In the genomic region with DNA sequence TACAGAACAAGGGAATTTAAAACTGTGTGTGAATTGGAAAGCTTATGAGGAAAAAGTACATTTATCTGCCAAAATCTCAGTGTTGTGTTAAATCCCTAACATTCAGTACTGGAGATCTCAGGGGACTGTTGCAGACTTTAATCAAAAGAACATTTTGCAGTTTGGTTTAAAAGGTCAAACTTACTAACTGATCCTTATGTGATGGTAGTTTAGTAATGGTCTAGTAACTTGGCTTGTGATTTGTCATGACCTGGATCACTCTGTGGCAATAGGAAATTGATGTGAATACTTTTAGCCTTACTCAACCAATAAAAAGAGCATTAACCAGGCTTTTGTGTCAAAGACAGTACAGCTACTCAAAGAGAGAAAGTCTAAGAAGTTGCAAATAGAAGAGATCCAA, we compare ENCODE assay signal across 13 cellular contexts.
DNase-seq lines count a peak whose midpoint lies in the region; ATAC-seq and TF ChIP-seq lines count a peak whose summit lies in the region.
"Had no signal": no experiment of that assay in that cellular context is flagged by ENCODE, and none has a peak within 500 bp of the region (broad histone marks: within the 10 kb centered on the region; RNA-seq: fewer than 3 reads in every experiment).

No MANE protein-coding gene starts in this region.

- H3K27ac ChIP-seq in neural progenitor cell, result no peak overlapping the region
- no peak overlapping the region for H3K27ac ChIP-seq in CD4-positive, alpha-beta memory T cell (ENCODE audit: low read depth, low read length)
- H3K27ac ChIP-seq: upper lobe of left lung had no signal

- H3K27me3 Mint-ChIP-seq in neural progenitor cell (ENCODE audit: insufficient read depth, low read depth), result peaks cover 9% of the 10 kb centered on the region
- no peaks in the 10 kb centered on the region for H3K27me3 Mint-ChIP-seq in CD4-positive, alpha-beta memory T cell
- H3K27me3 Mint-ChIP-seq: activated CD4-positive, alpha-beta memory T cell treated with anti-CD3 and anti-CD28 coated beads, Interleukin-2, amount 10 ng/mL, durations not matched to agents 7 days and 5 days; activated naive CD4-positive, alpha-beta T cell treated with anti-CD3 and anti-CD28 coated beads, Interleukin-2, amount 50 U/mL, for 24 hours had no signal

- intact Hi-C loops in CD4-positive, alpha-beta memory T cell (cut with micrococcal nuclease), result no loop called here

- POLR2A ChIA-PET in CD4-positive, alpha-beta memory T cell (lab: Charles Lee; ENCODE audit: partially characterized antibody), result no interaction called here

- no peaks in the 10 kb centered on the region for H3K4me1 ChIP-seq in neural progenitor cell
- no peaks in the 10 kb centered on the region for H3K4me1 ChIP-seq in CD4-positive, alpha-beta memory T cell (ENCODE audit: insufficient read depth, low read length)

- H3K4me3 ChIP-seq in AG10803 (ENCODE audit: low read length) (no peak overlapping the region), neural progenitor cell (no peak overlapping the region)
- no peak overlapping the region for H3K4me3 ChIP-seq in CD4-positive, alpha-beta memory T cell (ENCODE audit: low read length in 2 of 2)
- H3K4me3 ChIP-seq: upper lobe of left lung had no signal

- no peak overlapping the region for H3K9ac ChIP-seq in neural progenitor cell

- no peak overlapping the region for H3K4me2 ChIP-seq in neural progenitor cell

- no peaks in the 10 kb centered on the region for H3K36me3 Mint-ChIP-seq in neural progenitor cell
- H3K36me3 Mint-ChIP-seq in CD4-positive, alpha-beta memory T cell, result no peaks in the 10 kb centered on the region
- H3K36me3 Mint-ChIP-seq: activated naive CD4-positive, alpha-beta T cell treated with anti-CD3 and anti-CD28 coated beads, Interleukin-2, amount 50 U/mL, for 24 hours; CD8-positive, alpha-beta T cell had no signal

- no peaks in the 10 kb centered on the region for H4K20me1 ChIP-seq in neural progenitor cell (ENCODE audit: low read depth)

- no peaks in the 10 kb centered on the region for H3K9me3 ChIP-seq in neural progenitor cell (ENCODE audit: low read depth)
- H3K9me3 ChIP-seq in CD4-positive, alpha-beta memory T cell (ENCODE audit: control insufficient read depth in 1 of 2, low read length in 2 of 2), result no peaks in the 10 kb centered on the region
- H3K9me3 ChIP-seq: upper lobe of left lung had no signal

- peak overlapping the region; percentile 42 for H2AFZ ChIP-seq in neural progenitor cell (replicated peaks)

- no peaks in the 10 kb centered on the region for H3F3A ChIP-seq in neural progenitor cell (ENCODE audit: low read depth)

- no peak overlapping the region for H3K4me3 Mint-ChIP-seq in neural progenitor cell
- no peak overlapping the region for H3K4me3 Mint-ChIP-seq in CD4-positive, alpha-beta memory T cell
- H3K4me3 Mint-ChIP-seq: activated CD4-positive, alpha-beta memory T cell treated with anti-CD3 and anti-CD28 coated beads, Interleukin-2, amount 10 ng/mL, durations not matched to agents 7 days and 5 days; activated naive CD4-positive, alpha-beta T cell treated with anti-CD3 and anti-CD28 coated beads, Interleukin-2, amount 50 U/mL, for 24 hours; CD8-positive, alpha-beta T cell had no signal

- H3K36me3 ChIP-seq in neural progenitor cell, result no peaks in the 10 kb centered on the region
- no peaks in the 10 kb centered on the region for H3K36me3 ChIP-seq in CD4-positive, alpha-beta memory T cell (ENCODE audit: insufficient read depth, low read length)
- H3K36me3 ChIP-seq: upper lobe of left lung had no signal

- no peaks in the 10 kb centered on the region for H3K27me3 ChIP-seq in neural progenitor cell
- H3K27me3 ChIP-seq in CD4-positive, alpha-beta memory T cell (ENCODE audit: insufficient read depth, low read length), result no peaks in the 10 kb centered on the region
- H3K27me3 ChIP-seq: upper lobe of left lung had no signal

- no peak for TF ChIP-seq CTCF in AG10803 (conservative IDR thresholded peaks at IDR 0.05; ENCODE audit: low read length)
- no peak for TF ChIP-seq CTCF in neural progenitor cell (IDR thresholded peaks at IDR 0.05)

- no peak overlapping the region for H3K27ac Mint-ChIP-seq in neural progenitor cell
- H3K27ac Mint-ChIP-seq in CD4-positive, alpha-beta memory T cell, result no peak overlapping the region
- H3K27ac Mint-ChIP-seq: activated CD4-positive, alpha-beta memory T cell treated with anti-CD3 and anti-CD28 coated beads, Interleukin-2, amount 10 ng/mL, durations not matched to agents 7 days and 5 days; activated naive CD4-positive, alpha-beta T cell treated with anti-CD3 and anti-CD28 coated beads, Interleukin-2, amount 50 U/mL, for 24 hours; CD8-positive, alpha-beta T cell had no signal

- H3K4me1 Mint-ChIP-seq in neural progenitor cell, result peaks cover 12% of the 10 kb centered on the region
- H3K4me1 Mint-ChIP-seq in CD4-positive, alpha-beta memory T cell, result no peaks in the 10 kb centered on the region
- H3K4me1 Mint-ChIP-seq: activated CD4-positive, alpha-beta memory T cell treated with anti-CD3 and anti-CD28 coated beads, Interleukin-2, amount 10 ng/mL, durations not matched to agents 7 days and 5 days; activated naive CD4-positive, alpha-beta T cell treated with anti-CD3 and anti-CD28 coated beads, Interleukin-2, amount 50 U/mL, for 24 hours had no signal

- H3K79me2 ChIP-seq in neural progenitor cell (ENCODE audit: low read depth), result no peaks in the 10 kb centered on the region

- CTCF ChIA-PET in CD4-positive, alpha-beta memory T cell (lab: Charles Lee; ENCODE audit: partially characterized antibody), result no interaction called here

- H3K9me3 Mint-ChIP-seq in neural progenitor cell, result peaks cover 7% of the 10 kb centered on the region
- peaks cover 2 to 15% (median 8%) of the 10 kb centered on the region in 8 donors for H3K9me3 Mint-ChIP-seq in CD4-positive, alpha-beta memory T cell
- H3K9me3 Mint-ChIP-seq: CD8-positive, alpha-beta T cell had no signal

- peak; percentile 92 for DNase-seq in AG10803 (ENCODE audit: low read depth)
- DNase-seq in M059J (ENCODE audit: low read depth), result peak; percentile 85
- peak; percentile 20 for DNase-seq in epidermal melanocyte (ENCODE audit: insufficient read length, low spot score)
- no peak for DNase-seq in neural progenitor cell (ENCODE audit: low spot score)
- no peak for DNase-seq in mesenteric fat pad (ENCODE audit: low spot score)
- DNase-seq in CD4-positive, alpha-beta memory T cell, result no peak
- DNase-seq in NCI-H1436 (lab: John Stamatoyannopoulos, UW), result no peak
- DNase-seq: activated CD4-positive, alpha-beta memory T cell treated with anti-CD3 and anti-CD28 coated beads, Interleukin-2, amount 10 ng/mL, durations not matched to agents 7 days and 5 days; CD8-positive, alpha-beta T cell; NCI-H2171 treated with DMSO at 0.1 percent for 48 hours; upper lobe of left lung had no signal

- no peak for ATAC-seq in HG03025 (IDR thresholded peaks at IDR 0.05; ENCODE audit: low FRiP score, unreplicated experiment)
- ATAC-seq: CD8-positive, alpha-beta T cell had no signal

Comparison
In these comparisons a context has a peak if more than half of its experiments do, and no peak if none do; other contexts are left out.
1. DNase-seq: peak in AG10803 (single experiment), M059J (single experiment) and epidermal melanocyte (single experiment); none in neural progenitor cell (single experiment), mesenteric fat pad (single experiment), CD4-positive, alpha-beta memory T cell (0 of 5) and NCI-H1436 (single experiment).